8 cellular contexts compared by ENCODE assay signal in the genomic region with DNA sequence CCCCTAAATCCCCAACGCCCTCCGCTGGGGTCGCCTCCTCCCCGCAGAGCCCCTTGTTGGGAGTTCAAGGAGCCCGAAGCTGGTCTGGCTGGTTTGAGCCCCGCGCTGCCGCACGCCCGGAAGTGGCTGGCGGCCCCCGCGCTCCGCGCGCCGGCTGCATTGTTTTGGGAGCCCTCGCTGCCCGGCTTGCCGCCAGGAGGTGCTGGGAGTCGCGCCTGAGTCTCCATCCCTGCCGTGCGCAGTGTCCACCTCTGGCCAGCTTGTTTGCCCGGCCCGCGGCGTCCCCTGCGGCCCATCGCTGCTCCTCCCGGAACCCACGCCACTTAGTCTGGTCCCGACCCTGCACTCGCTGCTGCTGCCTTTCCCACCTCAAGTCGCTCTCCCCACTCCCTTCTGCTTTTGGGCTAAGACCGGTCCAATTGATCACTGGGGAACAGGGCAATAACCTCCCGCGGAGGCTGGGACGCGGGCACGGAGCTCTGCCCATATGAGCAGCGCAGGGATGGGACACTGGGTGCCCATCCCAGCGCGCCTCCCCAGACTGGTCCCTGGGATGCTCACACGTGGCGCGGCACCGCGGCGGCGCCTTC. TPM values are rescaled to one million over a fixed set of nuclear protein-coding genes. Genes with fewer than 3 reads are reported as not detected.
A peak's percentile ranks its signal among the peaks of the same experiment; 100 is the strongest.
DNase-seq lines count a peak whose midpoint lies in the region; ATAC-seq and TF ChIP-seq lines count a peak whose summit lies in the region.

No MANE protein-coding gene starts in this region.

- H3K4me3 ChIP-seq in fibroblast of pulmonary artery (replicated peaks; ENCODE audit: low read depth, low read length) (no peak overlapping the region), ovary (no peak overlapping the region)

- no peak overlapping the region for H3K27ac ChIP-seq in ovary

- 3 to 5% (median 4%) methylated on average over 47 to 51 of the region's 51 CpGs for WGBS in ovary, 3 donors

- intact Hi-C loops in posterior vena cava (cut with DNase I), result no loop called here
- intact Hi-C loops in ovary (cut with DNase I), result no loop called here

- H3K9me3 ChIP-seq in ovary, result no peaks in the 10 kb centered on the region

- no peaks in the 10 kb centered on the region for H3K27me3 ChIP-seq in ovary

- H3K36me3 ChIP-seq in ovary, result no peaks in the 10 kb centered on the region

- TF ChIP-seq POLR2A in ovary (IDR thresholded peaks at IDR 0.05), result no peak

- peaks cover 5% of the 10 kb centered on the region for H3K4me1 ChIP-seq in ovary (ENCODE audit: insufficient read depth)

- TF ChIP-seq CTCF in fibroblast of pulmonary artery (IDR thresholded peaks at IDR 0.05; ENCODE audit: low read length, missing control alignments), result no peak
- TF ChIP-seq CTCF in ovary (IDR thresholded peaks at IDR 0.05), result no peak

- ATAC-seq in SK-N-SH treated with all-trans-retinoic acid at 6 μM for 48 hours, result peak; percentile 49
- no peak for ATAC-seq in GM18870 (IDR thresholded peaks at IDR 0.05; ENCODE audit: unreplicated experiment)
- no peak for ATAC-seq in GM18858 (IDR thresholded peaks at IDR 0.05; ENCODE audit: unreplicated experiment)

- TF ChIP-seq EP300 in ovary (IDR thresholded peaks at IDR 0.05), result no peak

- peak; percentile 46 for DNase-seq in Daoy (ENCODE audit: low read depth)
- peak; percentile 11 for DNase-seq in fibroblast of pulmonary artery (ENCODE audit: low read depth)
- peak; percentile 86 for DNase-seq in posterior vena cava (ENCODE audit: low spot score)
- DNase-seq in ovary, result no peak
- no peak for DNase-seq in SKM-1 (lab: John Stamatoyannopoulos, UW; ENCODE audit: unreplicated experiment)

TF ChIP-seq in SK-N-SH treated with all-trans-retinoic acid at 6 μM for 48 hours, 23 proteins besides CTCF, POLR2A, EP300 and RAD21:
- TF ChIP-seq ISL1 (CRISPR knock-in tag; IDR thresholded peaks at IDR 0.05) (no peak), ZC3H10 (CRISPR knock-in tag; IDR thresholded peaks at IDR 0.05) (no peak), SNAI2 (CRISPR knock-in tag; IDR thresholded peaks at IDR 0.05) (no peak), ESRRG (CRISPR knock-in tag; IDR thresholded peaks at IDR 0.05) (no peak), RARB (CRISPR knock-in tag; IDR thresholded peaks at IDR 0.05) (no peak), GLIS3 (CRISPR knock-in tag; IDR thresholded peaks at IDR 0.05) (no peak), ZFP3 (CRISPR knock-in tag; IDR thresholded peaks at IDR 0.05) (no peak), ZFP30 (CRISPR knock-in tag; IDR thresholded peaks at IDR 0.05) (no peak), ARNTL (CRISPR knock-in tag; IDR thresholded peaks at IDR 0.05; ENCODE audit: borderline replicate concordance, low read depth) (no peak), BACH2 (CRISPR knock-in tag; IDR thresholded peaks at IDR 0.05; ENCODE audit: borderline replicate concordance) (no peak), PPARA (CRISPR knock-in tag; IDR thresholded peaks at IDR 0.05; ENCODE audit: borderline replicate concordance) (no peak), ZNF565 (CRISPR knock-in tag; conservative IDR thresholded peaks at IDR 0.05; ENCODE audit: low read depth) (no peak), CSDC2 (CRISPR knock-in tag; IDR thresholded peaks at IDR 0.05) (no peak), ZNF70 (CRISPR knock-in tag; IDR thresholded peaks at IDR 0.05) (no peak)
- TF ChIP-seq, protein P1, sequence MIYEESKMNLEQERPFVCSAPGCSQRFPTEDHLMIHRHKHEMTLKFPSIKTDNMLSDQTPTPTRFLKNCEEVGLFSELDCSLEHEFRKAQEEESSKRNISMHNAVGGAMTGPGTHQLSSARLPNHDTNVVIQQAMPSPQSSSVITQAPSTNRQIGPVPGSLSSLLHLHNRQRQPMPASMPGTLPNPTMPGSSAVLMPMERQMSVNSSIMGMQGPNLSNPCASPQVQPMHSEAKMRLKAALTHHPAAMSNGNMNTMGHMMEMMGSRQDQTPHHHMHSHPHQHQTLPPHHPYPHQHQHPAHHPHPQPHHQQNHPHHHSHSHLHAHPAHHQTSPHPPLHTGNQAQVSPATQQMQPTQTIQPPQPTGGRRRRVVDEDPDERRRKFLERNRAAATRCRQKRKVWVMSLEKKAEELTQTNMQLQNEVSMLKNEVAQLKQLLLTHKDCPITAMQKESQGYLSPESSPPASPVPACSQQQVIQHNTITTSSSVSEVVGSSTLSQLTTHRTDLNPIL (CRISPR knock-in tag; IDR thresholded peaks at IDR 0.05; ENCODE audit: low read depth), result no peak
- TF ChIP-seq, protein P2, sequence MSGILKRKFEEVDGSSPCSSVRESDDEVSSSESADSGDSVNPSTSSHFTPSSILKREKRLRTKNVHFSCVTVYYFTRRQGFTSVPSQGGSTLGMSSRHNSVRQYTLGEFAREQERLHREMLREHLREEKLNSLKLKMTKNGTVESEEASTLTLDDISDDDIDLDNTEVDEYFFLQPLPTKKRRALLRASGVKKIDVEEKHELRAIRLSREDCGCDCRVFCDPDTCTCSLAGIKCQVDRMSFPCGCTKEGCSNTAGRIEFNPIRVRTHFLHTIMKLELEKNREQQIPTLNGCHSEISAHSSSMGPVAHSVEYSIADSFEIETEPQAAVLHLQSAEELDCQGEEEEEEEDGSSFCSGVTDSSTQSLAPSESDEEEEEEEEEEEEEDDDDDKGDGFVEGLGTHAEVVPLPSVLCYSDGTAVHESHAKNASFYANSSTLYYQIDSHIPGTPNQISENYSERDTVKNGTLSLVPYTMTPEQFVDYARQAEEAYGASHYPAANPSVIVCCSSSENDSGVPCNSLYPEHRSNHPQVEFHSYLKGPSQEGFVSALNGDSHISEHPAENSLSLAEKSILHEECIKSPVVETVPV (CRISPR knock-in tag; IDR thresholded peaks at IDR 0.05), result no peak
- TF ChIP-seq, protein P3, sequence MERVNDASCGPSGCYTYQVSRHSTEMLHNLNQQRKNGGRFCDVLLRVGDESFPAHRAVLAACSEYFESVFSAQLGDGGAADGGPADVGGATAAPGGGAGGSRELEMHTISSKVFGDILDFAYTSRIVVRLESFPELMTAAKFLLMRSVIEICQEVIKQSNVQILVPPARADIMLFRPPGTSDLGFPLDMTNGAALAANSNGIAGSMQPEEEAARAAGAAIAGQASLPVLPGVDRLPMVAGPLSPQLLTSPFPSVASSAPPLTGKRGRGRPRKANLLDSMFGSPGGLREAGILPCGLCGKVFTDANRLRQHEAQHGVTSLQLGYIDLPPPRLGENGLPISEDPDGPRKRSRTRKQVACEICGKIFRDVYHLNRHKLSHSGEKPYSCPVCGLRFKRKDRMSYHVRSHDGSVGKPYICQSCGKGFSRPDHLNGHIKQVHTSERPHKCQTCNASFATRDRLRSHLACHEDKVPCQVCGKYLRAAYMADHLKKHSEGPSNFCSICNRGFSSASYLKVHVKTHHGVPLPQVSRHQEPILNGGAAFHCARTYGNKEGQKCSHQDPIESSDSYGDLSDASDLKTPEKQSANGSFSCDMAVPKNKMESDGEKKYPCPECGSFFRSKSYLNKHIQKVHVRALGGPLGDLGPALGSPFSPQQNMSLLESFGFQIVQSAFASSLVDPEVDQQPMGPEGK (CRISPR knock-in tag; IDR thresholded peaks at IDR 0.05; ENCODE audit: borderline replicate concordance), result no peak
- TF ChIP-seq, protein P4, sequence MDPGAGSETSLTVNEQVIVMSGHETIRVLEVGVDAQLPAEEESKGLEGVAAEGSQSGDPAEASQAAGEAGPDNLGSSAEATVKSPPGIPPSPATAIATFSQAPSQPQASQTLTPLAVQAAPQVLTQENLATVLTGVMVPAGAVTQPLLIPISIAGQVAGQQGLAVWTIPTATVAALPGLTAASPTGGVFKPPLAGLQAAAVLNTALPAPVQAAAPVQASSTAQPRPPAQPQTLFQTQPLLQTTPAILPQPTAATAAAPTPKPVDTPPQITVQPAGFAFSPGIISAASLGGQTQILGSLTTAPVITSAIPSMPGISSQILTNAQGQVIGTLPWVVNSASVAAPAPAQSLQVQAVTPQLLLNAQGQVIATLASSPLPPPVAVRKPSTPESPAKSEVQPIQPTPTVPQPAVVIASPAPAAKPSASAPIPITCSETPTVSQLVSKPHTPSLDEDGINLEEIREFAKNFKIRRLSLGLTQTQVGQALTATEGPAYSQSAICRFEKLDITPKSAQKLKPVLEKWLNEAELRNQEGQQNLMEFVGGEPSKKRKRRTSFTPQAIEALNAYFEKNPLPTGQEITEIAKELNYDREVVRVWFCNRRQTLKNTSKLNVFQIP (CRISPR knock-in tag; IDR thresholded peaks at IDR 0.05; ENCODE audit: borderline replicate concordance, low read depth), result no peak
TF ChIP-seq in SK-N-SH treated with all-trans-retinoic acid at 6 μM for 48 hours: peak in this region for 0.

RNA-seq across cellular contexts. Expression of gene SFRP2, which starts 2.2 kb away (rescaled TPM):
- not detected in 2 replicates for total RNA-seq in Daoy (2014; rRNA removed; shearing (Covaris generic))
- total RNA-seq in posterior vena cava, result 100 to 1,000 TPM; 157 to 313 TPM
- total RNA-seq in ovary, result 10 to 100 TPM in 2 of 7 donors, 1 to 10 TPM in 2, not detected in 3; 1.1 to 15.4 (median 11.7) TPM
- 10 to 100 TPM in 1 of 2 donors, under 1 TPM in 1; 0.63 to 96.2 TPM for polyA plus RNA-seq in ovary

RNA-seq across cellular contexts. Expression of gene RNF175, which starts 31.2 kb away (rescaled TPM):
- not detected in 2 replicates for total RNA-seq in Daoy (2014; rRNA removed; shearing (Covaris generic))
- total RNA-seq in posterior vena cava (under 1 TPM in 1 of 2 donors, not detected in 1; 0.52 TPM), ovary (not detected)
- polyA plus RNA-seq in ovary, result under 1 TPM; 0.07 to 0.20 TPM

Comparison
In these comparisons a context has a peak if more than half of its experiments do, and no peak if none do; other contexts are left out.
1. DNase-seq: peak in Daoy (single experiment), fibroblast of pulmonary artery (single experiment) and posterior vena cava (single experiment); none in ovary (0 of 5) and SKM-1 (single experiment).
2. RNA of gene SFRP2, which starts 2.2 kb away (total RNA-seq): 157 to 313 TPM in posterior vena cava; 1.1 to 15.4 TPM in ovary and not detected in Daoy; every median in the first group is over 4 times any median in the second.